Comparison of ENCODE assay signal across 1 cellular context in genomic region chr3:50642382-50642781, GRCh38.
TF ChIP-seq lines count a peak whose summit lies in the region.

No MANE protein-coding gene starts in this region.

TF ChIP-seq in H1, 55 proteins besides CTCF, POLR2A, EP300 and RAD21:
- TF ChIP-seq, protein P1, sequence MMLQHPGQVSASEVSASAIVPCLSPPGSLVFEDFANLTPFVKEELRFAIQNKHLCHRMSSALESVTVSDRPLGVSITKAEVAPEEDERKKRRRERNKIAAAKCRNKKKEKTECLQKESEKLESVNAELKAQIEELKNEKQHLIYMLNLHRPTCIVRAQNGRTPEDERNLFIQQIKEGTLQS (IDR thresholded peaks at IDR 0.05; ENCODE audit: insufficient read depth, low read depth, low read length), result no peak
- TF ChIP-seq SIX5 (IDR thresholded peaks at IDR 0.05; ENCODE audit: low read depth, low read length) (no peak), KDM1A (IDR thresholded peaks at IDR 0.05; ENCODE audit: borderline replicate concordance, low read length) (peak; percentile 68; the same call in 1 of the 2 replicates)
- TF ChIP-seq, protein P2, sequence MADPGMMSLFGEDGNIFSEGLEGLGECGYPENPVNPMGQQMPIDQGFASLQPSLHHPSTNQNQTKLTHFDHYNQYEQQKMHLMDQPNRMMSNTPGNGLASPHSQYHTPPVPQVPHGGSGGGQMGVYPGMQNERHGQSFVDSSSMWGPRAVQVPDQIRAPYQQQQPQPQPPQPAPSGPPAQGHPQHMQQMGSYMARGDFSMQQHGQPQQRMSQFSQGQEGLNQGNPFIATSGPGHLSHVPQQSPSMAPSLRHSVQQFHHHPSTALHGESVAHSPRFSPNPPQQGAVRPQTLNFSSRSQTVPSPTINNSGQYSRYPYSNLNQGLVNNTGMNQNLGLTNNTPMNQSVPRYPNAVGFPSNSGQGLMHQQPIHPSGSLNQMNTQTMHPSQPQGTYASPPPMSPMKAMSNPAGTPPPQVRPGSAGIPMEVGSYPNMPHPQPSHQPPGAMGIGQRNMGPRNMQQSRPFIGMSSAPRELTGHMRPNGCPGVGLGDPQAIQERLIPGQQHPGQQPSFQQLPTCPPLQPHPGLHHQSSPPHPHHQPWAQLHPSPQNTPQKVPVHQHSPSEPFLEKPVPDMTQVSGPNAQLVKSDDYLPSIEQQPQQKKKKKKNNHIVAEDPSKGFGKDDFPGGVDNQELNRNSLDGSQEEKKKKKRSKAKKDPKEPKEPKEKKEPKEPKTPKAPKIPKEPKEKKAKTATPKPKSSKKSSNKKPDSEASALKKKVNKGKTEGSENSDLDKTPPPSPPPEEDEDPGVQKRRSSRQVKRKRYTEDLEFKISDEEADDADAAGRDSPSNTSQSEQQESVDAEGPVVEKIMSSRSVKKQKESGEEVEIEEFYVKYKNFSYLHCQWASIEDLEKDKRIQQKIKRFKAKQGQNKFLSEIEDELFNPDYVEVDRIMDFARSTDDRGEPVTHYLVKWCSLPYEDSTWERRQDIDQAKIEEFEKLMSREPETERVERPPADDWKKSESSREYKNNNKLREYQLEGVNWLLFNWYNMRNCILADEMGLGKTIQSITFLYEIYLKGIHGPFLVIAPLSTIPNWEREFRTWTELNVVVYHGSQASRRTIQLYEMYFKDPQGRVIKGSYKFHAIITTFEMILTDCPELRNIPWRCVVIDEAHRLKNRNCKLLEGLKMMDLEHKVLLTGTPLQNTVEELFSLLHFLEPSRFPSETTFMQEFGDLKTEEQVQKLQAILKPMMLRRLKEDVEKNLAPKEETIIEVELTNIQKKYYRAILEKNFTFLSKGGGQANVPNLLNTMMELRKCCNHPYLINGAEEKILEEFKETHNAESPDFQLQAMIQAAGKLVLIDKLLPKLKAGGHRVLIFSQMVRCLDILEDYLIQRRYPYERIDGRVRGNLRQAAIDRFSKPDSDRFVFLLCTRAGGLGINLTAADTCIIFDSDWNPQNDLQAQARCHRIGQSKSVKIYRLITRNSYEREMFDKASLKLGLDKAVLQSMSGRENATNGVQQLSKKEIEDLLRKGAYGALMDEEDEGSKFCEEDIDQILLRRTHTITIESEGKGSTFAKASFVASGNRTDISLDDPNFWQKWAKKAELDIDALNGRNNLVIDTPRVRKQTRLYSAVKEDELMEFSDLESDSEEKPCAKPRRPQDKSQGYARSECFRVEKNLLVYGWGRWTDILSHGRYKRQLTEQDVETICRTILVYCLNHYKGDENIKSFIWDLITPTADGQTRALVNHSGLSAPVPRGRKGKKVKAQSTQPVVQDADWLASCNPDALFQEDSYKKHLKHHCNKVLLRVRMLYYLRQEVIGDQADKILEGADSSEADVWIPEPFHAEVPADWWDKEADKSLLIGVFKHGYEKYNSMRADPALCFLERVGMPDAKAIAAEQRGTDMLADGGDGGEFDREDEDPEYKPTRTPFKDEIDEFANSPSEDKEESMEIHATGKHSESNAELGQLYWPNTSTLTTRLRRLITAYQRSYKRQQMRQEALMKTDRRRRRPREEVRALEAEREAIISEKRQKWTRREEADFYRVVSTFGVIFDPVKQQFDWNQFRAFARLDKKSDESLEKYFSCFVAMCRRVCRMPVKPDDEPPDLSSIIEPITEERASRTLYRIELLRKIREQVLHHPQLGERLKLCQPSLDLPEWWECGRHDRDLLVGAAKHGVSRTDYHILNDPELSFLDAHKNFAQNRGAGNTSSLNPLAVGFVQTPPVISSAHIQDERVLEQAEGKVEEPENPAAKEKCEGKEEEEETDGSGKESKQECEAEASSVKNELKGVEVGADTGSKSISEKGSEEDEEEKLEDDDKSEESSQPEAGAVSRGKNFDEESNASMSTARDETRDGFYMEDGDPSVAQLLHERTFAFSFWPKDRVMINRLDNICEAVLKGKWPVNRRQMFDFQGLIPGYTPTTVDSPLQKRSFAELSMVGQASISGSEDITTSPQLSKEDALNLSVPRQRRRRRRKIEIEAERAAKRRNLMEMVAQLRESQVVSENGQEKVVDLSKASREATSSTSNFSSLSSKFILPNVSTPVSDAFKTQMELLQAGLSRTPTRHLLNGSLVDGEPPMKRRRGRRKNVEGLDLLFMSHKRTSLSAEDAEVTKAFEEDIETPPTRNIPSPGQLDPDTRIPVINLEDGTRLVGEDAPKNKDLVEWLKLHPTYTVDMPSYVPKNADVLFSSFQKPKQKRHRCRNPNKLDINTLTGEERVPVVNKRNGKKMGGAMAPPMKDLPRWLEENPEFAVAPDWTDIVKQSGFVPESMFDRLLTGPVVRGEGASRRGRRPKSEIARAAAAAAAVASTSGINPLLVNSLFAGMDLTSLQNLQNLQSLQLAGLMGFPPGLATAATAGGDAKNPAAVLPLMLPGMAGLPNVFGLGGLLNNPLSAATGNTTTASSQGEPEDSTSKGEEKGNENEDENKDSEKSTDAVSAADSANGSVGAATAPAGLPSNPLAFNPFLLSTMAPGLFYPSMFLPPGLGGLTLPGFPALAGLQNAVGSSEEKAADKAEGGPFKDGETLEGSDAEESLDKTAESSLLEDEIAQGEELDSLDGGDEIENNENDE (IDR thresholded peaks at IDR 0.05; ENCODE audit: insufficient replicate concordance, low read length), result no peak
